26 cellular contexts compared by ENCODE assay signal in the genomic region with DNA sequence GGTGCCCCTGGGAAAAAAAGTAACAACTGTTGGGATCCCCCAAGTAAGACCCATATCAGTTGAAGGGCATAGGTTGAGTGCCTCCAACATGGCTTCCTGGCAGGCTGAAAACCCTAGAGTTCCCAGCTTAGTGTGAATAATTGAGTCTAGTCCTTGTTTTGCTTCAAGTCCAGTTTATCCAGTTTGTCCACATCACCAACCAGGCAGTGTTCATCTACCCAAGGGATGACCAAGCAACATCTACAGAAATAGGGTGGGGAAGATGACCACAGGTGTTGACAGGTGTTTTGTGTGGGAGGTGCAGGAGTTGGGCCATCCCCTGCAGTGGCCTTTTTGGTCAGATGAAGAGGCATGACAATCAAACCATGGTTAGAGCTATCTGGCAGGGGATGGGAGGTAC. TPM values are rescaled to one million over a fixed set of nuclear protein-coding genes. Genes with fewer than 3 reads are reported as not detected.
"Had no signal": no experiment of that assay in that cellular context is flagged by ENCODE, and none has a peak within 500 bp of the region (broad histone marks: within the 10 kb centered on the region; RNA-seq: fewer than 3 reads in every experiment).

No MANE protein-coding gene starts in this region.

- H3K36me3 Mint-ChIP-seq: natural killer cell had no signal

- FAIRE-seq: endothelial cell of umbilical vein, keratinocyte had no signal

- H3K27ac Mint-ChIP-seq: dendritic cell treated with granulocyte-macrophage colony-stimulating factor and Interleukin-4, amounts not matched to agents 40 ng/mL and 50 ng/mL, for 4 days; natural killer cell; stimulated activated naive B cell treated with anti-CD40 and anti-IgM and Interleukin-4, amounts not matched to agents 10 μg/mL and 1 μg/mL and 100 μg/mL, for 72 hours; stimulated activated naive CD8-positive, alpha-beta T cell treated with anti-CD3 and anti-CD28 coated beads, Interleukin-15, Interleukin-2, amounts not matched to agents 100 ng/mL and 50 ng/mL, for 24 hours had no signal

- H3K4me1 Mint-ChIP-seq: natural killer cell; stimulated activated naive B cell treated with anti-CD40 and anti-IgM and Interleukin-4, amounts not matched to agents 10 μg/mL and 1 μg/mL and 100 μg/mL, for 72 hours had no signal

- H3K4me3 Mint-ChIP-seq: dendritic cell treated with granulocyte-macrophage colony-stimulating factor and Interleukin-4, amounts not matched to agents 40 ng/mL and 50 ng/mL, for 4 days; natural killer cell; stimulated activated naive B cell treated with anti-CD40 and anti-IgM and Interleukin-4, amounts not matched to agents 10 μg/mL and 1 μg/mL and 100 μg/mL, for 72 hours; stimulated activated naive CD8-positive, alpha-beta T cell treated with anti-CD3 and anti-CD28 coated beads, Interleukin-15, Interleukin-2, amounts not matched to agents 100 ng/mL and 50 ng/mL, for 24 hours had no signal

- H3K27me3 ChIP-seq: colonic mucosa, gastrocnemius medialis, ovary, spleen, tibial nerve, upper lobe of right lung, uterus had no signal

- DNase-seq: colonic mucosa; effector CD8-positive, alpha-beta T cell; foreskin fibroblast; gastrocnemius medialis; head of caudate nucleus; left ventricle myocardium superior; lower lobe of right lung; natural killer cell; occipital lobe; ovary; posterior cingulate gyrus; psoas muscle; right cardiac atrium; spleen; stimulated activated naive B cell treated with anti-CD40 and anti-IgM and Interleukin-4, amounts not matched to agents 10 μg/mL and 1 μg/mL and 100 μg/mL, for 72 hours; upper lobe of right lung; uterus had no signal

- H3K9me3 Mint-ChIP-seq: dendritic cell treated with granulocyte-macrophage colony-stimulating factor and Interleukin-4, amounts not matched to agents 40 ng/mL and 50 ng/mL, for 4 days; natural killer cell; stimulated activated naive B cell treated with anti-CD40 and anti-IgM and Interleukin-4, amounts not matched to agents 10 μg/mL and 1 μg/mL and 100 μg/mL, for 72 hours; stimulated activated naive CD8-positive, alpha-beta T cell treated with anti-CD3 and anti-CD28 coated beads, Interleukin-15, Interleukin-2, amounts not matched to agents 100 ng/mL and 50 ng/mL, for 24 hours had no signal

- H3K4me3 ChIP-seq: colonic mucosa, gastrocnemius medialis, lower lobe of right lung, ovary, psoas muscle, skin epidermis, spleen, thoracic aorta, tibial nerve, upper lobe of right lung, uterus had no signal

- H3K27me3 Mint-ChIP-seq: dendritic cell treated with granulocyte-macrophage colony-stimulating factor and Interleukin-4, amounts not matched to agents 40 ng/mL and 50 ng/mL, for 4 days; stimulated activated naive B cell treated with anti-CD40 and anti-IgM and Interleukin-4, amounts not matched to agents 10 μg/mL and 1 μg/mL and 100 μg/mL, for 72 hours; stimulated activated naive CD8-positive, alpha-beta T cell treated with anti-CD3 and anti-CD28 coated beads, Interleukin-15, Interleukin-2, amounts not matched to agents 100 ng/mL and 50 ng/mL, for 24 hours had no signal

- H3K36me3 ChIP-seq: colonic mucosa, gastrocnemius medialis, lower lobe of right lung, ovary, spleen, thoracic aorta, tibial nerve, upper lobe of right lung, uterus had no signal

RNA-seq across cellular contexts. Expression of gene EDARADD, which starts 58.0 kb away (rescaled TPM):
- total RNA-seq: endothelial cell of umbilical vein, gastrocnemius medialis, glomerular endothelial cell, myocyte had no signal
